ENCODE assay signal across 11 cellular contexts in the genomic region with DNA sequence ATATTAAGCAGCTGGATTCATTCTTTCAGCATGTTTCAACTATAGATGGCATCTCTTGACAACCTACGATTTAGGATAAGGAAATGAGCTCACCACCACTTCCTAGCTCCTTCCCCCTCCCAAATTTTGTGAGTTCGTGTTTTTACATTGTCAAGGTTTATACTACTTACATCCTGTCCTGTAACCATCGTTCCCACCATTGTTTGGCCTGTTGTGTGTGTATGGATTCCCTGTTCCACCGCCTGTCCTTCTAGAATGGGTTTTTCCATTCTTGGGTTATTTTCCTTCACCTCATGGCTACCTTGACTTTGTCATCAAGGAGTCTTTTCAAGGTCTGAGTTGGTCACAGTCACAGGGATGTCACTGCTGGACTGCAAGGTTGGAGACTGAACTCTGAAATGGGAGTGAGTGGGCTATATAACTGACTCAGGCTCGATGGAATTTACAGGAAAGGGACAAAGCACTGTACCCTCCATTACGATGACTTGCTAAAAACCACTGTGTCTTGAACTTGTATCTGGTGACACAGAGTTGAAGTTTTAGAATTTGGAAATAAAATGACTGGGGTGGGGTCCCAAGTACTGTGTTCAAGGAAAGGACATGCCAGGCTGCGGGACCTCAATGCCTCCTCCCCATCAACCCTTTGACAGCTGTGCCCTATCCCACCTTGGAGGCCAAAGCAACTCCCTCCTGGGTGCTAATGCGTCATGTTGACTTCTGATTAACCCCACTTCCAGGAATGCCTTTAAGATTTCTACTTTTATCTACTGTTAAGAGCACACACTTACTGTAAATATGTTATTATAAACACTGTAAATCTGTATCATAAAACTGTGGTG.
A peak's percentile ranks its signal among the peaks of the same experiment; 100 is the strongest.
DNase-seq lines count a peak whose midpoint lies in the region; ATAC-seq and TF ChIP-seq lines count a peak whose summit lies in the region.
"Had no signal": no experiment of that assay in that cellular context is flagged by ENCODE, and none has a peak within 500 bp of the region (broad histone marks: within the 10 kb centered on the region; RNA-seq: fewer than 3 reads in every experiment).

No MANE protein-coding gene starts in this region.

- H3K27ac ChIP-seq in HCT116 (ENCODE audit: low read depth, low read length) (no peak overlapping the region), mesendoderm (ENCODE audit: low read depth, low read length) (no peak overlapping the region), adrenal gland (peak overlapping the region in 1 of 5 donors; percentile 2)

- CTCF ChIA-PET in HCT116 (lab: Charles Lee): interaction anchor here (0.8 to 1.8 kb wide), 3 partner anchors 218 to 282 kb away, joined by 3 to 7 read pairs (median 6); partner anchors contain the start of genes FURIN and HDDC3

- H3K9me3 ChIP-seq in HCT116 (ENCODE audit: control insufficient read depth in 1 of 2, insufficient read depth in 1 of 2, low read depth in 1 of 2, low read length in 2 of 2) (no peaks in the 10 kb centered on the region), adrenal gland (replicated peaks in 1 of 3) (no peaks in the 10 kb centered on the region)

- no peaks in the 10 kb centered on the region for H3K27me3 Mint-ChIP-seq in activated T-helper 2 cell treated with anti-CD3 and anti-CD28 coated beads, Interferon-gamma antibody, Interleukin-2, Interleukin-4, amounts not matched to agents 10 μg/mL and 5 μg/mL and 100 μg/mL, durations not matched to agents 14 hours and 24 hours and 36 hours (ENCODE audit: low read depth)
- H3K27me3 Mint-ChIP-seq: activated naive CD8-positive, alpha-beta T cell had no signal

- H3K18ac ChIP-seq in mesendoderm (ENCODE audit: low read length): no peak overlapping the region

- H2AK5ac ChIP-seq in mesendoderm (ENCODE audit: low read length): no peak overlapping the region

- peaks cover 8% of the 10 kb centered on the region for H3K36me3 Mint-ChIP-seq in activated T-helper 2 cell treated with anti-CD3 and anti-CD28 coated beads, Interferon-gamma antibody, Interleukin-2, Interleukin-4, amounts not matched to agents 10 μg/mL and 5 μg/mL and 100 μg/mL, durations not matched to agents 14 hours and 24 hours and 36 hours (ENCODE audit: low read depth)
- H3K36me3 Mint-ChIP-seq: activated naive CD8-positive, alpha-beta T cell had no signal

- intact Hi-C loops in HCT116 (cut with micrococcal nuclease) (no loop called here), adrenal gland (cut with DNase I) (no loop called here)
- intact Hi-C loops in activated T-helper 2 cell treated with anti-CD3 and anti-CD28 coated beads, Interferon-gamma antibody, Interleukin-2, Interleukin-4, amounts not matched to agents 10 μg/mL and 5 μg/mL and 100 μg/mL, durations not matched to agents 14 hours and 24 hours and 36 hours (cut with micrococcal nuclease): no loop called here

- H3K4me1 Mint-ChIP-seq in activated T-helper 2 cell treated with anti-CD3 and anti-CD28 coated beads, Interferon-gamma antibody, Interleukin-2, Interleukin-4, amounts not matched to agents 10 μg/mL and 5 μg/mL and 100 μg/mL, durations not matched to agents 14 hours and 24 hours and 36 hours (ENCODE audit: low read depth): peaks cover 51% of the 10 kb centered on the region

- H3K79me1 ChIP-seq in mesendoderm (ENCODE audit: low read length): no peaks in the 10 kb centered on the region

- H3K27me3 ChIP-seq in HCT116 (ENCODE audit: insufficient read depth, low read length) (no peaks in the 10 kb centered on the region), mesendoderm (ENCODE audit: insufficient read depth, low read length, poor library complexity) (no peaks in the 10 kb centered on the region), adrenal gland (no peaks in the 10 kb centered on the region)

- H3K27ac Mint-ChIP-seq in activated T-helper 2 cell treated with anti-CD3 and anti-CD28 coated beads, Interferon-gamma antibody, Interleukin-2, Interleukin-4, amounts not matched to agents 10 μg/mL and 5 μg/mL and 100 μg/mL, durations not matched to agents 14 hours and 24 hours and 36 hours: peak overlapping the region; percentile 87
- H3K27ac Mint-ChIP-seq: activated naive CD8-positive, alpha-beta T cell had no signal

- no peak overlapping the region for H2AFZ ChIP-seq in HCT116 (ENCODE audit: low read depth, low read length, poor library complexity, severe bottlenecking)

- BruUV-seq in HCT116 (replicated peaks; lab: Mats Ljungman, UMichigan): no TSS peak

- H4K8ac ChIP-seq in mesendoderm (ENCODE audit: low read depth, low read length): no peak overlapping the region

- H3K79me2 ChIP-seq in HCT116 (ENCODE audit: insufficient read depth, low read length): no peaks in the 10 kb centered on the region
- no peaks in the 10 kb centered on the region for H3K79me2 ChIP-seq in mesendoderm (ENCODE audit: control insufficient read depth, insufficient read depth, low read length)

- RAD21 ChIA-PET in HCT116 (lab: Charles Lee; ENCODE audit: low non-redundant PET in 1 of 2, low total read pairs in 2 of 2, uncharacterized antibody in 2 of 2, unreplicated experiment in 2 of 2): interaction anchor here in 1 of 2 experiments (0.6 kb wide), 1 partner anchor 68 kb away, joined by 3 read pairs; no protein-coding TSS in a partner anchor

- no peaks in the 10 kb centered on the region for H4K20me1 ChIP-seq in HCT116 (ENCODE audit: insufficient read depth)

- H3K56ac ChIP-seq in mesendoderm (ENCODE audit: low read length): no peak overlapping the region

- H3K4me1 ChIP-seq in HCT116 (ENCODE audit: control insufficient read depth in 1 of 2, insufficient read depth in 2 of 2, low read length in 2 of 2) (peaks cover 0 to 23% of the 10 kb centered on the region in 2 experiments; a peak in 3 of 4 replicates), mesendoderm (ENCODE audit: control insufficient read depth, low read depth, low read length) (peaks cover 3% of the 10 kb centered on the region), adrenal gland (replicated peaks in 1 of 2) (peaks cover 0 to 24% of the 10 kb centered on the region in 2 donors)

- TF ChIP-seq CTCF in HCT116 (IDR thresholded peaks at IDR 0.05 in 2 of 3, conservative IDR thresholded peaks at IDR 0.05 in 1 of 3; ENCODE audit: borderline replicate concordance in 1 of 3, insufficient read depth in 1 of 3, low read depth in 2 of 3, low read length in 2 of 3) (no peak), adrenal gland (IDR thresholded peaks at IDR 0.05) (no peak)

- H3K9me3 Mint-ChIP-seq in activated T-helper 2 cell treated with anti-CD3 and anti-CD28 coated beads, Interferon-gamma antibody, Interleukin-2, Interleukin-4, amounts not matched to agents 10 μg/mL and 5 μg/mL and 100 μg/mL, durations not matched to agents 14 hours and 24 hours and 36 hours: peaks cover 7% of the 10 kb centered on the region

- no peak overlapping the region for H3K4me3 Mint-ChIP-seq in activated T-helper 2 cell treated with anti-CD3 and anti-CD28 coated beads, Interferon-gamma antibody, Interleukin-2, Interleukin-4, amounts not matched to agents 10 μg/mL and 5 μg/mL and 100 μg/mL, durations not matched to agents 14 hours and 24 hours and 36 hours (ENCODE audit: low read depth)
- H3K4me3 Mint-ChIP-seq: activated naive CD8-positive, alpha-beta T cell had no signal

- H3K36me3 ChIP-seq in HCT116 (ENCODE audit: control insufficient read depth in 1 of 2, insufficient read depth in 2 of 2, low read length in 2 of 2) (no peaks in the 10 kb centered on the region), mesendoderm (ENCODE audit: control insufficient read depth, insufficient read depth, low read length) (no peaks in the 10 kb centered on the region), adrenal gland (replicated peaks in 1 of 2) (no peaks in the 10 kb centered on the region)

- WGBS in mesendoderm (ENCODE audit: extremely low coverage, insufficient coverage, low lambda C conversion rate): no CpG with 5 or more reads among the region's 8 CpGs
- 65 to 69% (median 66%) methylated on average over 8 of the region's 8 CpGs for WGBS in adrenal gland, 4 donors

- no peak overlapping the region for H3K4me2 ChIP-seq in HCT116 (ENCODE audit: low read length)
- H3K4me2 ChIP-seq in mesendoderm (ENCODE audit: low read length): no peak overlapping the region

- peak; percentile 48 for DNase-seq in CD1c-positive myeloid dendritic cell (ENCODE audit: extremely low spot score)
- no peak for DNase-seq in HCT116 (ENCODE audit: low read depth, low spot score)
- DNase-seq in activated T-helper 2 cell treated with anti-CD3 and anti-CD28 coated beads, Interferon-gamma antibody, Interleukin-2, Interleukin-4, amounts not matched to agents 10 μg/mL and 5 μg/mL and 100 μg/mL, durations not matched to agents 14 hours and 24 hours and 36 hours (ENCODE audit: low spot score): no peak
- DNase-seq in mesendoderm: peak; percentile 26
- no peak for DNase-seq in activated CD8-positive, alpha-beta memory T cell treated with anti-CD3 and anti-CD28 coated beads, Interleukin-2, amount 50 U/mL, for 4 hours
- DNase-seq in NCI-H1436 (lab: John Stamatoyannopoulos, UW): no peak
- DNase-seq in adrenal gland: no peak
- DNase-seq: NCI-H69 had no signal

- H3K4me3 ChIP-seq in HCT116 (replicated peaks in 1 of 2; ENCODE audit: low read depth in 1 of 2, low read length in 2 of 2) (no peak overlapping the region), mesendoderm (ENCODE audit: low read length) (no peak overlapping the region), adrenal gland (no peak overlapping the region)
- H3K4me3 ChIP-seq: skin epidermis had no signal

- ATAC-seq in HCT116 (no peak), GM18517 (IDR thresholded peaks at IDR 0.05; ENCODE audit: unreplicated experiment) (no peak)

- H2BK5ac ChIP-seq in mesendoderm (ENCODE audit: low read length): no peak overlapping the region

- H3K9ac ChIP-seq in HCT116 (ENCODE audit: low read length) (no peak overlapping the region), mesendoderm (ENCODE audit: low read length) (no peak overlapping the region)

- H3K4ac ChIP-seq in mesendoderm (ENCODE audit: low read depth, low read length): no peak overlapping the region

- POLR2A ChIA-PET in HCT116 (lab: Charles Lee): no interaction called here

- no peak for TF ChIP-seq POLR2A in HCT116 (IDR thresholded peaks at IDR 0.05; ENCODE audit: borderline replicate concordance, extremely low read depth, insufficient read depth, insufficient read length)
- TF ChIP-seq POLR2A in adrenal gland (IDR thresholded peaks at IDR 0.05): no peak

- TF ChIP-seq RAD21 in HCT116 (IDR thresholded peaks at IDR 0.05; ENCODE audit: low read depth): peak; percentile 23; the same call in 1 of the 2 replicates

- no peak overlapping the region for H2BK120ac ChIP-seq in mesendoderm (ENCODE audit: low read depth, low read length)

- no peak overlapping the region for H2BK15ac ChIP-seq in mesendoderm (replicated peaks; ENCODE audit: low read depth)

- no peaks in the 10 kb centered on the region for H3K9me2 ChIP-seq in HCT116 (ENCODE audit: insufficient read depth)

- H4K5ac ChIP-seq in mesendoderm (ENCODE audit: low read length): no peak overlapping the region

- H3K23ac ChIP-seq in mesendoderm (ENCODE audit: low read length): no peak overlapping the region

TF ChIP-seq in HCT116, 20 proteins besides CTCF, POLR2A, EP300 and RAD21 (continues in another document):
- no peak for TF ChIP-seq SRF (IDR thresholded peaks at IDR 0.05; ENCODE audit: low read depth)
- TF ChIP-seq, protein P1, sequence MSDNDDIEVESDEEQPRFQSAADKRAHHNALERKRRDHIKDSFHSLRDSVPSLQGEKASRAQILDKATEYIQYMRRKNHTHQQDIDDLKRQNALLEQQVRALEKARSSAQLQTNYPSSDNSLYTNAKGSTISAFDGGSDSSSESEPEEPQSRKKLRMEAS (IDR thresholded peaks at IDR 0.05): no peak

Comparison
In these comparisons a context has a peak if more than half of its experiments do, and no peak if none do; other contexts are left out.
1. DNase-seq: peak in CD1c-positive myeloid dendritic cell (single experiment) and mesendoderm (single experiment); none in HCT116 (single experiment), activated T-helper 2 cell treated with anti-CD3 and anti-CD28 coated beads, Interferon-gamma antibody, Interleukin-2, Interleukin-4, amounts not matched to agents 10 μg/mL and 5 μg/mL and 100 μg/mL, durations not matched to agents 14 hours and 24 hours and 36 hours (single experiment), activated CD8-positive, alpha-beta memory T cell treated with anti-CD3 and anti-CD28 coated beads, Interleukin-2, amount 50 U/mL, for 4 hours (single experiment), NCI-H1436 (single experiment) and adrenal gland (0 of 7).